8 cellular contexts compared by ENCODE assay signal in genomic region chr7:108525327-108525984, GRCh38. TPM values are rescaled to one million over a fixed set of nuclear protein-coding genes. Genes with fewer than 3 reads are reported as not detected.
A peak's percentile ranks its signal among the peaks of the same experiment; 100 is the strongest.
DNase-seq lines count a peak whose midpoint lies in the region; ATAC-seq lines count a peak whose summit lies in the region.

No MANE protein-coding gene starts in this region.

- H3K9me3 Mint-ChIP-seq in activated naive CD8-positive, alpha-beta T cell (ENCODE audit: low read depth) = no peaks in the 10 kb centered on the region

- H3K4me1 Mint-ChIP-seq in activated naive CD8-positive, alpha-beta T cell (ENCODE audit: low read depth) = peaks cover 46% of the 10 kb centered on the region

- no peaks in the 10 kb centered on the region for H3K27me3 Mint-ChIP-seq in activated naive CD8-positive, alpha-beta T cell

- DNase-seq in COLO829 (ENCODE audit: low spot score) = peak; percentile 78
- peak; percentile 79 for DNase-seq in NCI-H226
- DNase-seq in left ventricle myocardium superior = peak; percentile 91
- peak; percentile 39 for DNase-seq in putamen (ENCODE audit: low spot score)
- DNase-seq in posterior vena cava (ENCODE audit: low spot score) = no peak

- peaks cover 5% of the 10 kb centered on the region for H3K36me3 Mint-ChIP-seq in activated naive CD8-positive, alpha-beta T cell

- ATAC-seq in GM19035 (IDR thresholded peaks at IDR 0.05; ENCODE audit: unreplicated experiment) (peak; percentile 49), HG03108 (IDR thresholded peaks at IDR 0.05; ENCODE audit: unreplicated experiment) (peak; percentile 48), left ventricle myocardium superior (peak; percentile 82)

- peak overlapping the region; percentile 95 for H3K4me3 Mint-ChIP-seq in activated naive CD8-positive, alpha-beta T cell

- H3K27ac Mint-ChIP-seq in activated naive CD8-positive, alpha-beta T cell = peak overlapping the region; percentile 97

- intact Hi-C loops in left ventricle myocardium superior (cut with micrococcal nuclease) (no loop called here), posterior vena cava (cut with DNase I) (no loop called here)

RNA-seq across cellular contexts. Expression of gene PNPLA8, which starts 0.5 kb away (rescaled TPM):
- total RNA-seq in left ventricle myocardium superior (31.9 TPM), posterior vena cava (10 to 100 TPM; 39.6 to 46.6 TPM)

RNA-seq across cellular contexts. Expression of gene THAP5, which starts 44.0 kb away (rescaled TPM):
- total RNA-seq in left ventricle myocardium superior (25.7 TPM), posterior vena cava (10 to 100 TPM; 21.3 to 27.9 TPM)

RNA-seq across cellular contexts. Expression of gene DNAJB9, which starts 44.2 kb away (rescaled TPM):
- 40.8 TPM for total RNA-seq in left ventricle myocardium superior
- total RNA-seq in posterior vena cava = 10 to 100 TPM; 29.2 to 30.0 TPM
